8 cellular contexts compared by ENCODE assay signal in genomic region chr1:24743404-24744211, GRCh38.
DNase-seq lines count a peak whose midpoint lies in the region; ATAC-seq, FAIRE-seq and TF ChIP-seq lines count a peak whose summit lies in the region.

No MANE protein-coding gene starts in this region.

- ATAC-seq in GM18861 (IDR thresholded peaks at IDR 0.05; ENCODE audit: unreplicated experiment): no peak

- H3F3A ChIP-seq in MM.1S (ENCODE audit: insufficient read depth, low read length): peaks cover 47% of the 10 kb centered on the region

- peak overlapping the region; percentile 90 for H3K4me2 ChIP-seq in MM.1S (ENCODE audit: low read depth, low read length)

- H3K9me3 ChIP-seq in MM.1S (replicated peaks; ENCODE audit: insufficient read depth, low read length) (no peaks in the 10 kb centered on the region), muscle layer of duodenum (ENCODE audit: control insufficient read depth in 1 of 2, low read length in 2 of 2) (no peaks in the 10 kb centered on the region)

- peaks cover 34% of the 10 kb centered on the region for H3K79me2 ChIP-seq in MM.1S (ENCODE audit: low read length)

- H3K4me1 ChIP-seq in MM.1S (ENCODE audit: low read length) (peaks cover 16% of the 10 kb centered on the region), muscle layer of duodenum (ENCODE audit: control insufficient read depth in 1 of 2, insufficient read depth in 2 of 2, low read length in 2 of 2) (peaks cover 0 to 23% of the 10 kb centered on the region in 2 donors)

- no peaks in the 10 kb centered on the region for H3K27me3 ChIP-seq in MM.1S (replicated peaks; ENCODE audit: insufficient read depth, low read length)
- no peaks in the 10 kb centered on the region for H3K27me3 ChIP-seq in muscle layer of duodenum (ENCODE audit: low read depth, low read length)

- DNase-seq in DMS 273 treated with DMSO at 0.1 percent for 48 hours (lab: John Stamatoyannopoulos, UW) (peak; percentile 85), MM.1S (peak; percentile 92), cerebellar cortex (ENCODE audit: low spot score) (peak; percentile 33), HuH-7.5 (ENCODE audit: low spot score) (no peak), urothelium cell line (ENCODE audit: low spot score) (no peak)
- DNase-seq in activated CD4-positive, CD25-positive, alpha-beta regulatory T cell (lab: John Stamatoyannopoulos, UW): no peak

- TF ChIP-seq CTCF in MM.1S (IDR thresholded peaks at IDR 0.05; ENCODE audit: low read length): no peak

- H2AFZ ChIP-seq in MM.1S (ENCODE audit: low read length): peak overlapping the region; percentile 65

- H3K4me3 ChIP-seq in MM.1S (ENCODE audit: low read length) (peak overlapping the region; percentile 51), muscle layer of duodenum (ENCODE audit: low read depth in 1 of 2, low read length in 2 of 2) (peak overlapping the region; percentile 3 to 43)

- H3K27ac ChIP-seq in MM.1S (ENCODE audit: low read length): peak overlapping the region; percentile 81
- H3K27ac ChIP-seq in muscle layer of duodenum (ENCODE audit: low read length): peak overlapping the region; percentile 84

- no peaks in the 10 kb centered on the region for H4K20me1 ChIP-seq in MM.1S (ENCODE audit: insufficient read depth, low read length)

- H3K9me2 ChIP-seq in MM.1S (replicated peaks; ENCODE audit: insufficient read depth, low read length): no peaks in the 10 kb centered on the region

- peak overlapping the region; percentile 52 for H3K9ac ChIP-seq in MM.1S (ENCODE audit: low read length)

- H3K36me3 ChIP-seq in MM.1S (replicated peaks; ENCODE audit: insufficient read depth, low read length): no peaks in the 10 kb centered on the region
- no peaks in the 10 kb centered on the region for H3K36me3 ChIP-seq in muscle layer of duodenum (ENCODE audit: control insufficient read depth in 1 of 2, insufficient read depth in 2 of 2, low read length in 2 of 2)

- FAIRE-seq in urothelium cell line (lab: Jason Lieb, UNC): no peak

Comparison
In these comparisons a context has a peak if more than half of its experiments do, and no peak if none do; other contexts are left out.
1. DNase-seq: peak in DMS 273 treated with DMSO at 0.1 percent for 48 hours (single experiment), MM.1S (single experiment) and cerebellar cortex (single experiment); none in HuH-7.5 (single experiment), urothelium cell line (single experiment) and activated CD4-positive, CD25-positive, alpha-beta regulatory T cell (0 of 4).